Comparison of ENCODE assay signal across 8 cellular contexts in genomic region chr22:25404556-25404922, GRCh38.
DNase-seq lines count a peak whose midpoint lies in the region; ATAC-seq and TF ChIP-seq lines count a peak whose summit lies in the region.

No MANE protein-coding gene starts in this region.

- H3K36me3 ChIP-seq in SK-N-MC (ENCODE audit: insufficient read depth, low read length), result no peaks in the 10 kb centered on the region
- no peaks in the 10 kb centered on the region for H3K36me3 ChIP-seq in esophagus muscularis mucosa
- H3K36me3 ChIP-seq in neutrophil, result no peaks in the 10 kb centered on the region

- no peak for DNase-seq in activated CD8-positive, alpha-beta memory T cell treated with anti-CD3 and anti-CD28 coated beads, Interleukin-2, amount 10 ng/mL, durations not matched to agents 7 days and 5 days
- DNase-seq in activated CD8-positive, alpha-beta memory T cell treated with anti-CD3 and anti-CD28 coated beads, Interleukin-2, amount 50 U/mL, for 4 hours, result no peak
- DNase-seq in SK-N-MC (ENCODE audit: low read depth, low spot score) (no peak), esophagus muscularis mucosa (ENCODE audit: extremely low spot score) (no peak), superior temporal gyrus (ENCODE audit: extremely low spot score) (no peak), NCI-H2196 treated with DMSO at 0.1 percent for 48 hours (lab: John Stamatoyannopoulos, UW; ENCODE audit: unreplicated experiment) (no peak)

- ATAC-seq in activated CD8-positive, alpha-beta memory T cell treated with anti-CD3 and anti-CD28 coated beads, Interleukin-2, amount 10 ng/mL, durations not matched to agents 7 days and 5 days, result no peak
- ATAC-seq in HG03442 (IDR thresholded peaks at IDR 0.05; ENCODE audit: unreplicated experiment), result no peak

- 0% methylated on average over 5 of the region's 35 CpGs for WGBS in esophagus muscularis mucosa

- no peaks in the 10 kb centered on the region for H3K9me3 Mint-ChIP-seq in activated CD8-positive, alpha-beta memory T cell treated with anti-CD3 and anti-CD28 coated beads, Interleukin-2, amount 10 ng/mL, durations not matched to agents 7 days and 5 days (ENCODE audit: low read depth)

- CTCF ChIA-PET in activated CD8-positive, alpha-beta memory T cell treated with anti-CD3 and anti-CD28 coated beads, Interleukin-2, amount 10 ng/mL, durations not matched to agents 7 days and 5 days (lab: Charles Lee), result no interaction called here

- no peaks in the 10 kb centered on the region for H3K36me3 Mint-ChIP-seq in activated CD8-positive, alpha-beta memory T cell treated with anti-CD3 and anti-CD28 coated beads, Interleukin-2, amount 10 ng/mL, durations not matched to agents 7 days and 5 days

- H3K4me1 Mint-ChIP-seq in activated CD8-positive, alpha-beta memory T cell treated with anti-CD3 and anti-CD28 coated beads, Interleukin-2, amount 10 ng/mL, durations not matched to agents 7 days and 5 days, result peaks cover 44% of the 10 kb centered on the region

- intact Hi-C loops in esophagus muscularis mucosa (cut with DNase I), result no loop called here

- H3K27ac Mint-ChIP-seq in activated CD8-positive, alpha-beta memory T cell treated with anti-CD3 and anti-CD28 coated beads, Interleukin-2, amount 10 ng/mL, durations not matched to agents 7 days and 5 days, result no peak overlapping the region

- H3K4me3 ChIP-seq in SK-N-MC (peak overlapping the region; percentile 95), esophagus muscularis mucosa (peak overlapping the region; percentile 84 to 98 (median 92)), neutrophil (ENCODE audit: low read depth in 1 of 2, low read length in 1 of 2) (peak overlapping the region; percentile 71 to 74)

- no peak for TF ChIP-seq CTCF in esophagus muscularis mucosa (IDR thresholded peaks at IDR 0.05)
- no peak for TF ChIP-seq CTCF in neutrophil (IDR thresholded peaks at IDR 0.05)

- H3K9ac ChIP-seq in SK-N-MC (ENCODE audit: insufficient read length), result peak overlapping the region; percentile 54

- peaks cover 49 to 57% (median 56%) of the 10 kb centered on the region in 4 donors for H3K4me1 ChIP-seq in esophagus muscularis mucosa
- peaks cover 42 to 46% of the 10 kb centered on the region in 2 experiments for H3K4me1 ChIP-seq in neutrophil (ENCODE audit: control insufficient read depth in 1 of 2, insufficient read depth in 1 of 2, low read depth in 1 of 2, low read length in 1 of 2)

- no peaks in the 10 kb centered on the region for H3K9me3 ChIP-seq in SK-N-MC (ENCODE audit: low read depth, low read length)
- no peaks in the 10 kb centered on the region for H3K9me3 ChIP-seq in esophagus muscularis mucosa
- no peaks in the 10 kb centered on the region for H3K9me3 ChIP-seq in neutrophil

- no peak for TF ChIP-seq EP300 in esophagus muscularis mucosa (IDR thresholded peaks at IDR 0.05)

- H3K27ac ChIP-seq in SK-N-MC (peak overlapping the region; percentile 89; the same call in 1 of the 2 replicates), esophagus muscularis mucosa (replicated peaks in 1 of 4) (peak overlapping the region; percentile 86 to 95 (median 94)), neutrophil (peak overlapping the region; percentile 87)

- no peaks in the 10 kb centered on the region for H3K27me3 Mint-ChIP-seq in activated CD8-positive, alpha-beta memory T cell treated with anti-CD3 and anti-CD28 coated beads, Interleukin-2, amount 10 ng/mL, durations not matched to agents 7 days and 5 days

- peak overlapping the region; percentile 81 for H3K4me3 Mint-ChIP-seq in activated CD8-positive, alpha-beta memory T cell treated with anti-CD3 and anti-CD28 coated beads, Interleukin-2, amount 10 ng/mL, durations not matched to agents 7 days and 5 days

- TF ChIP-seq POLR2A in esophagus muscularis mucosa (IDR thresholded peaks at IDR 0.05; ENCODE audit: low read depth), result no peak

- H3K27me3 ChIP-seq in esophagus muscularis mucosa (no peaks in the 10 kb centered on the region), neutrophil (no peaks in the 10 kb centered on the region)
